ENCODE assay signal across 9 cellular contexts in the genomic region with DNA sequence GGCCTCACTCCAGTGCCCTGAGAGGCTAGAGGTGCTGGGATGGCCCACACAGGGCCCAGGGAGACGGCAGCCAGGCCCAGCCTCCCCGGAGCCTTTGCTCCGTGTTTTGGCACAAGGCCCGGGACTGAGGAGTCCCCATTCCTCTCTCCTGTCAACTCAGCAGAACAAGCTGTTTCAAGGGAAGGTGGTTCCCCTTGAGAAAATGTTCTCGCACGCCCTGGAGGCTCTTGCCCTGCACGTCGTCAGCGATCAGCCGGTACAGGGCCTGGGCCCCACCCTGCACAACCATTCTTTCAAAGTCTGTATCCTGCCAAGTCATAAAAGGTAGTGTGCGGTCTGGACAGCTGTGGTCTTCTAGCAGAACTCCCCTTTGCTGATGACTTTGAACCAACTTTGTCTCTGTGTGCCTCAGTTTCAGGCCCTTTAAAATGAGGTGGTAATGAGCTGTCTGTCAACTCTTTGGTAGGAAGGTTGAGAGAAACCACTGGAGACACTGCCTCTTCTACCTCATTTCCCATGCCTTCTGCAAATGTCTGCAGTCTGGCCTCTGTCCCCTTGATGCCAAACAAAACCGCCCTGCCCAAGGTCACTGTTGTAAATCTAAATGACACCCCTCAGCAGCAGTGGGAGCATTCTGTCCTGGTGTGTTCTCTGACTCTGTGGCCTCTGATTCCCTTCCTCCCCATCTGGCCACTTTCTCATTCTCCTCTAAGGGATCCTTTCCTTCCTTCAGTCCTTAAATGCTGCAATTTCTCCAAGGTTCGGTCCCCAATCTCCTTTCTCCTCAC.
DNase-seq lines count a peak whose midpoint lies in the region; ATAC-seq, FAIRE-seq and TF ChIP-seq lines count a peak whose summit lies in the region.
"Had no signal": no experiment of that assay in that cellular context is flagged by ENCODE, and none has a peak within 500 bp of the region (broad histone marks: within the 10 kb centered on the region; RNA-seq: fewer than 3 reads in every experiment).

No MANE protein-coding gene starts in this region.

- H3K27me3 ChIP-seq in HepG2 (ENCODE audit: control insufficient read depth in 1 of 2, insufficient read depth in 2 of 2, low read length in 2 of 2): peaks cover 0 to 3% of the 10 kb centered on the region in 2 experiments; a peak in 2 of 5 replicates
- H3K27me3 ChIP-seq in thyroid gland: no peaks in the 10 kb centered on the region

- DNase-seq in Ammon's horn (ENCODE audit: low spot score) (peak; percentile 46), HepG2 (ENCODE audit: low spot score) (no peak), thyroid gland (peak; percentile 97 to 98), HUDEP-2 (lab: John Stamatoyannopoulos, UW; ENCODE audit: unreplicated experiment in 76 of 76) (no peak), NCI-H524 (lab: John Stamatoyannopoulos, UW) (no peak)
- peak; percentile 81 for DNase-seq in activated naive CD4-positive, alpha-beta T cell treated with anti-CD3 and anti-CD28 coated beads, Interleukin-2, amount 10 ng/mL, durations not matched to agents 7 days and 5 days

- H3K27ac Mint-ChIP-seq in activated naive CD4-positive, alpha-beta T cell treated with anti-CD3 and anti-CD28 coated beads, Interleukin-2, amount 10 ng/mL, durations not matched to agents 7 days and 5 days: peak overlapping the region; percentile 75

- H3K27ac ChIP-seq in HepG2 (ENCODE audit: extremely low read length, insufficient read depth, low read length) (no peak overlapping the region), thyroid gland (peak overlapping the region; percentile 76 to 91 (median 87))

- no peak for TF ChIP-seq RAD21 in HepG2 (CRISPR knock-in tag; IDR thresholded peaks at IDR 0.05)

- peaks cover 8% of the 10 kb centered on the region for H3K27me3 Mint-ChIP-seq in activated naive CD4-positive, alpha-beta T cell treated with anti-CD3 and anti-CD28 coated beads, Interleukin-2, amount 10 ng/mL, durations not matched to agents 7 days and 5 days

- no peak overlapping the region for H3K9ac ChIP-seq in HepG2 (ENCODE audit: insufficient read depth, low read depth, low read length)

- ATAC-seq in GM19395 (IDR thresholded peaks at IDR 0.05; ENCODE audit: unreplicated experiment) (peak; percentile 99), HG03457 (IDR thresholded peaks at IDR 0.05; ENCODE audit: unreplicated experiment) (peak; percentile 91), HepG2 (peak; percentile 68)

- in situ Hi-C loops in HepG2 (cut with HindIII; ENCODE audit: extremely low pct_ligation_motif_present, low pct_unique_long_range_greater_than_20kb): no loop called here

- TF ChIP-seq EP300 in HepG2 (IDR thresholded peaks at IDR 0.05; ENCODE audit: low read depth in 2 of 2, low read length in 2 of 2): no peak
- TF ChIP-seq EP300 in HepG2 (CRISPR knock-in tag; IDR thresholded peaks at IDR 0.05; ENCODE audit: borderline replicate concordance): no peak

- peak overlapping the region; percentile 39 for H3K4me2 ChIP-seq in HepG2 (ENCODE audit: low read depth, low read length)

- H3K4me1 ChIP-seq in HepG2 (ENCODE audit: insufficient read depth, low read length) (peaks cover 14% of the 10 kb centered on the region), thyroid gland (peaks cover 29 to 35% of the 10 kb centered on the region in 2 donors)

- TF ChIP-seq POLR2A in HepG2 (IDR thresholded peaks at IDR 0.05; ENCODE audit: insufficient read depth in 1 of 2, low read depth in 2 of 2, low read length in 2 of 2) (no peak), thyroid gland (IDR thresholded peaks at IDR 0.05) (peak in 1 of 2 donors; percentile 67)

- no peaks in the 10 kb centered on the region for H4K20me1 ChIP-seq in HepG2 (ENCODE audit: insufficient read depth, low read length)

- H3K79me2 ChIP-seq in HepG2 (ENCODE audit: insufficient read depth, low read length): no peaks in the 10 kb centered on the region

- whole genome bisulfite sequencing in HepG2 (ENCODE audit: low lambda C conversion rate): 30% methylated on average over 7 of the region's 13 CpGs
- 18 to 37% methylated on average over 13 of the region's 13 CpGs for WGBS in thyroid gland, 2 donors

- no peaks in the 10 kb centered on the region for H3K9me3 Mint-ChIP-seq in activated naive CD4-positive, alpha-beta T cell treated with anti-CD3 and anti-CD28 coated beads, Interleukin-2, amount 10 ng/mL, durations not matched to agents 7 days and 5 days

- peak overlapping the region in 1 of 3 experiments; percentile 30; a peak in 1 of 6 replicates for H3K4me3 ChIP-seq in HepG2 (replicated peaks in 1 of 3; ENCODE audit: insufficient read depth in 1 of 3, low read depth in 2 of 3, low read length in 3 of 3)
- H3K4me3 ChIP-seq in thyroid gland (replicated peaks in 1 of 3): no peak overlapping the region

- CTCF ChIA-PET in activated naive CD4-positive, alpha-beta T cell treated with anti-CD3 and anti-CD28 coated beads, Interleukin-2, amount 10 ng/mL, durations not matched to agents 7 days and 5 days (lab: Charles Lee): no interaction called here
- CTCF ChIA-PET in HepG2 (lab: Yijun Ruan, JAX; ENCODE audit: low intra/inter-chr PET ratio, low total read pairs): no interaction called here

- H3K36me3 ChIP-seq in HepG2 (replicated peaks in 1 of 2; ENCODE audit: control insufficient read depth in 1 of 2, insufficient read depth in 2 of 2, low read length in 2 of 2): no peaks in the 10 kb centered on the region
- H3K36me3 ChIP-seq in thyroid gland: no peaks in the 10 kb centered on the region

- no peak overlapping the region for H2AFZ ChIP-seq in HepG2 (ENCODE audit: low read length)

- no peaks in the 10 kb centered on the region for H3K9me3 ChIP-seq in HepG2 (ENCODE audit: low read length)
- no peaks in the 10 kb centered on the region for H3K9me3 ChIP-seq in thyroid gland

- POLR2A ChIA-PET in HepG2 (lab: Yijun Ruan, JAX): no interaction called here

- BruUV-seq in HepG2 (replicated peaks; lab: Mats Ljungman, UMichigan): no TSS peak

- FAIRE-seq in HepG2 (lab: Jason Lieb, UNC): no peak
- FAIRE-seq: G401.6 had no signal

- TF ChIP-seq CTCF in HepG2 (CRISPR knock-in tag; IDR thresholded peaks at IDR 0.05) (no peak), thyroid gland (IDR thresholded peaks at IDR 0.05) (no peak)

- H3K36me3 Mint-ChIP-seq in activated naive CD4-positive, alpha-beta T cell treated with anti-CD3 and anti-CD28 coated beads, Interleukin-2, amount 10 ng/mL, durations not matched to agents 7 days and 5 days: no peaks in the 10 kb centered on the region

- H3K4me3 Mint-ChIP-seq in activated naive CD4-positive, alpha-beta T cell treated with anti-CD3 and anti-CD28 coated beads, Interleukin-2, amount 10 ng/mL, durations not matched to agents 7 days and 5 days: no peak overlapping the region

- H3K4me1 Mint-ChIP-seq in activated naive CD4-positive, alpha-beta T cell treated with anti-CD3 and anti-CD28 coated beads, Interleukin-2, amount 10 ng/mL, durations not matched to agents 7 days and 5 days: peaks cover 31% of the 10 kb centered on the region

- intact Hi-C loops in HepG2 (cut with micrococcal nuclease; ENCODE audit: unreplicated experiment) (loop anchor here (10.0 kb wide), 1 partner anchor 832 kb away; no protein-coding TSS in a partner anchor), thyroid gland (cut with DNase I) (loop anchor here (10.0 kb wide), 1 partner anchor 128 kb away; no protein-coding TSS in a partner anchor)

TF ChIP-seq in HepG2, 621 proteins besides CTCF, POLR2A, EP300 and RAD21:
- TF ChIP-seq, protein P1, sequence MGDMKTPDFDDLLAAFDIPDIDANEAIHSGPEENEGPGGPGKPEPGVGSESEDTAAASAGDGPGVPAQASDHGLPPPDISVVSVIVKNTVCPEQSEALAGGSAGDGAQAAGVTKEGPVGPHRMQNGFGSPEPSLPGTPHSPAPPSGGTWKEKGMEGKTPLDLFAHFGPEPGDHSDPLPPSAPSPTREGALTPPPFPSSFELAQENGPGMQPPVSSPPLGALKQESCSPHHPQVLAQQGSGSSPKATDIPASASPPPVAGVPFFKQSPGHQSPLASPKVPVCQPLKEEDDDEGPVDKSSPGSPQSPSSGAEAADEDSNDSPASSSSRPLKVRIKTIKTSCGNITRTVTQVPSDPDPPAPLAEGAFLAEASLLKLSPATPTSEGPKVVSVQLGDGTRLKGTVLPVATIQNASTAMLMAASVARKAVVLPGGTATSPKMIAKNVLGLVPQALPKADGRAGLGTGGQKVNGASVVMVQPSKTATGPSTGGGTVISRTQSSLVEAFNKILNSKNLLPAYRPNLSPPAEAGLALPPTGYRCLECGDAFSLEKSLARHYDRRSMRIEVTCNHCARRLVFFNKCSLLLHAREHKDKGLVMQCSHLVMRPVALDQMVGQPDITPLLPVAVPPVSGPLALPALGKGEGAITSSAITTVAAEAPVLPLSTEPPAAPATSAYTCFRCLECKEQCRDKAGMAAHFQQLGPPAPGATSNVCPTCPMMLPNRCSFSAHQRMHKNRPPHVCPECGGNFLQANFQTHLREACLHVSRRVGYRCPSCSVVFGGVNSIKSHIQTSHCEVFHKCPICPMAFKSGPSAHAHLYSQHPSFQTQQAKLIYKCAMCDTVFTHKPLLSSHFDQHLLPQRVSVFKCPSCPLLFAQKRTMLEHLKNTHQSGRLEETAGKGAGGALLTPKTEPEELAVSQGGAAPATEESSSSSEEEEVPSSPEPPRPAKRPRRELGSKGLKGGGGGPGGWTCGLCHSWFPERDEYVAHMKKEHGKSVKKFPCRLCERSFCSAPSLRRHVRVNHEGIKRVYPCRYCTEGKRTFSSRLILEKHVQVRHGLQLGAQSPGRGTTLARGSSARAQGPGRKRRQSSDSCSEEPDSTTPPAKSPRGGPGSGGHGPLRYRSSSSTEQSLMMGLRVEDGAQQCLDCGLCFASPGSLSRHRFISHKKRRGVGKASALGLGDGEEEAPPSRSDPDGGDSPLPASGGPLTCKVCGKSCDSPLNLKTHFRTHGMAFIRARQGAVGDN (CRISPR knock-in tag; IDR thresholded peaks at IDR 0.05): peak; percentile 19; the same call in 1 of the 2 replicates
- TF ChIP-seq KDM3A (CRISPR knock-in tag; IDR thresholded peaks at IDR 0.05; ENCODE audit: low read depth): no peak

Comparison
In these comparisons a context has a peak if more than half of its experiments do, and no peak if none do; other contexts are left out.
1. DNase-seq: peak in Ammon's horn (single experiment), activated naive CD4-positive, alpha-beta T cell treated with anti-CD3 and anti-CD28 coated beads, Interleukin-2, amount 10 ng/mL, durations not matched to agents 7 days and 5 days (single experiment) and thyroid gland (2 of 2); none in HepG2 (single experiment), HUDEP-2 (0 of 76) and NCI-H524 (0 of 2).
2. Peak in every context shown above with its lines, with median percentiles within 50 percentile points of each other: ATAC-seq.